Comparison of ENCODE assay signal across 1 cellular context in genomic region chr1:211609120-211610024, GRCh38.
TF ChIP-seq lines count a peak whose summit lies in the region.

No MANE protein-coding gene starts in this region.

TF ChIP-seq in IMR-90, 13 proteins besides CTCF, POLR2A, EP300 and RAD21 (continued from another document):
- no peak for TF ChIP-seq USF2 (IDR thresholded peaks at IDR 0.05; ENCODE audit: low read depth, low read length)
- no peak for TF ChIP-seq RFX5 (IDR thresholded peaks at IDR 0.05; ENCODE audit: low read depth, low read length)
- TF ChIP-seq SMC3 (IDR thresholded peaks at IDR 0.05; ENCODE audit: low read depth, low read length) = no peak
